ENCODE assay signal across 13 cellular contexts in the genomic region with DNA sequence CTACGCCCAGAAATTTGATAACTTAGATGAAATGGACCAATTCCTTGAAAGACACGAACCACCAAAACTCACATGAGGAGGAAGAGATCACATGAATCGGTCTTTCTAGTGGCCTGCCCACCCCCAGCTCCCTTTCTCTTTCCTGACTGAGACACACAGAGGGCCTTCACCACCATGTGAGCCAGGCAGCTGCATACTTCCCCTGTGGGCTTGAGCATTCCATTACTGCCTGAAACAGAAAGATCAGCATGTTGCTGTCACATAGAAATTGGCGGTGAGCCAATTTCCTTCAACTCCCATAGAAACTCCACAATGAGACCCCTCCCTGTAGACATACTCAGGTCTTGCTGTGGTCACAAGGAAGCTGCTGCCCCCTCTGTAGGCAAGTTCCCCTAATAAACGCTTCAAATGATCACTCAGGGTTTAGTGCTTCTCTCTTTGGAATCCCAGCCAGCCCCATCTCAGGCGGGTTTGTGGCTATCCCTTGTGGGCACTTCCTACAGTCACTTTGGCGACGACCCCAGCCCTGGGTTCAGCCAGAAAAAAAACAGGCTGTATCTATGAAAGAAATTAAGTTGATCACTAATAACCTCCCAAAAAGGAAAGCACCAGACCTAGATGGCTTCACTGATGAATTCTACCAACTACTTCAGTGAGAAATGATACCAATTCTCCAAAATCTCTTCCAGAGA.
DNase-seq lines count a peak whose midpoint lies in the region; ATAC-seq and TF ChIP-seq lines count a peak whose summit lies in the region.
"Had no signal": no experiment of that assay in that cellular context is flagged by ENCODE, and none has a peak within 500 bp of the region (broad histone marks: within the 10 kb centered on the region; RNA-seq: fewer than 3 reads in every experiment).

No MANE protein-coding gene starts in this region.

- intact Hi-C loops in left ventricle myocardium inferior (cut with micrococcal nuclease) = no loop called here
- intact Hi-C loops in activated CD4-positive, alpha-beta T cell treated with anti-CD3 and anti-CD28 coated beads for 36 hours (cut with DNase I, micrococcal nuclease) = no loop called here

- H3K4me1 ChIP-seq in SJCRH30 = no peaks in the 10 kb centered on the region; the same call in 1 of the 2 replicates
- peaks cover 12% of the 10 kb centered on the region for H3K4me1 ChIP-seq in left ventricle myocardium inferior

- H3K4me3 ChIP-seq in SJCRH30 (no peak overlapping the region), left ventricle myocardium inferior (no peak overlapping the region)

- H3K27ac Mint-ChIP-seq in stimulated activated naive B cell treated with anti-CD40 and anti-IgM and Interleukin-4, amounts not matched to agents 10 μg/mL and 1 μg/mL and 100 μg/mL, for 72 hours = peak overlapping the region; percentile 60
- H3K27ac Mint-ChIP-seq in activated CD4-positive, alpha-beta T cell treated with anti-CD3 and anti-CD28 coated beads for 36 hours = no peak overlapping the region
- H3K27ac Mint-ChIP-seq: activated CD8-positive, alpha-beta T cell treated with anti-CD3 and anti-CD28 coated beads, Interleukin-2, amount 10 ng/mL, durations not matched to agents 7 days and 5 days; T-helper 2 cell treated with Interferon-gamma antibody and Interleukin-4, amounts not matched to agents 5 μg/mL and 100 μg/mL, for 36 hours had no signal

- H3K36me3 Mint-ChIP-seq in stimulated activated naive B cell treated with anti-CD40 and anti-IgM and Interleukin-4, amounts not matched to agents 10 μg/mL and 1 μg/mL and 100 μg/mL, for 72 hours = peaks cover 38 to 73% of the 10 kb centered on the region in 2 donors
- H3K36me3 Mint-ChIP-seq in activated CD4-positive, alpha-beta T cell treated with anti-CD3 and anti-CD28 coated beads for 36 hours (ENCODE audit: low read depth) = peaks cover 31% of the 10 kb centered on the region

- peak; percentile 24 for DNase-seq in DMS 273 (lab: John Stamatoyannopoulos, UW; ENCODE audit: unreplicated experiment)
- DNase-seq in DMS 273 treated with DMSO at 0.1 percent for 48 hours (lab: John Stamatoyannopoulos, UW) = no peak
- peak; percentile 51 to 65 for DNase-seq in SJCRH30
- peak; percentile 11 for DNase-seq in left ventricle myocardium inferior
- no peak for DNase-seq in stimulated activated naive B cell treated with anti-CD40 and anti-IgM and Interleukin-4, amounts not matched to agents 10 μg/mL and 1 μg/mL and 100 μg/mL, for 72 hours
- DNase-seq in activated effector memory CD4-positive, alpha-beta T cell treated with anti-CD3 and anti-CD28 coated beads, Interleukin-2, amount 50 U/mL, for 16 hours = no peak
- no peak for DNase-seq in anterior cingulate cortex (lab: John Stamatoyannopoulos, UW)
- no peak for DNase-seq in activated CD4-positive, alpha-beta T cell treated with anti-CD3 and anti-CD28 coated beads for 36 hours
- DNase-seq: activated CD8-positive, alpha-beta T cell treated with anti-CD3 and anti-CD28 coated beads, Interleukin-2, amount 10 ng/mL, durations not matched to agents 7 days and 5 days; activated naive CD4-positive, alpha-beta T cell had no signal

- H3K36me3 ChIP-seq in SJCRH30 (no peaks in the 10 kb centered on the region), left ventricle myocardium inferior (peaks cover 4% of the 10 kb centered on the region)

- CTCF ChIA-PET in activated CD4-positive, alpha-beta T cell treated with anti-CD3 and anti-CD28 coated beads for 36 hours (lab: Charles Lee) = interaction anchor here (0.8 kb wide), 1 partner anchor 15 kb away, joined by 3 read pairs; no protein-coding TSS in a partner anchor

- no peak for TF ChIP-seq CTCF in left ventricle myocardium inferior (IDR thresholded peaks at IDR 0.05; ENCODE audit: borderline replicate concordance)

- peaks cover 28 to 56% of the 10 kb centered on the region in 2 donors for H3K4me1 Mint-ChIP-seq in stimulated activated naive B cell treated with anti-CD40 and anti-IgM and Interleukin-4, amounts not matched to agents 10 μg/mL and 1 μg/mL and 100 μg/mL, for 72 hours
- peaks cover 15% of the 10 kb centered on the region for H3K4me1 Mint-ChIP-seq in activated CD4-positive, alpha-beta T cell treated with anti-CD3 and anti-CD28 coated beads for 36 hours

- H3K27me3 ChIP-seq in SJCRH30 (no peaks in the 10 kb centered on the region), left ventricle myocardium inferior (ENCODE audit: low read depth) (no peaks in the 10 kb centered on the region)

- H3K27ac ChIP-seq in SJCRH30 (no peak overlapping the region), left ventricle myocardium inferior (replicated peaks) (no peak overlapping the region)
- H3K27ac ChIP-seq: 22Rv1 had no signal

- peak in 1 of 2 donors; percentile 6 for ATAC-seq in stimulated activated naive B cell treated with anti-CD40 and anti-IgM and Interleukin-4, amounts not matched to agents 10 μg/mL and 1 μg/mL and 100 μg/mL, for 72 hours (replicated peaks)
- ATAC-seq in activated CD4-positive, alpha-beta T cell treated with anti-CD3 and anti-CD28 coated beads for 36 hours = no peak
- ATAC-seq: activated CD8-positive, alpha-beta T cell treated with anti-CD3 and anti-CD28 coated beads, Interleukin-2, amount 10 ng/mL, durations not matched to agents 7 days and 5 days had no signal

- H3K4me3 Mint-ChIP-seq in stimulated activated naive B cell treated with anti-CD40 and anti-IgM and Interleukin-4, amounts not matched to agents 10 μg/mL and 1 μg/mL and 100 μg/mL, for 72 hours = no peak overlapping the region
- H3K4me3 Mint-ChIP-seq in activated CD4-positive, alpha-beta T cell treated with anti-CD3 and anti-CD28 coated beads for 36 hours = no peak overlapping the region
- H3K4me3 Mint-ChIP-seq: activated CD8-positive, alpha-beta T cell treated with anti-CD3 and anti-CD28 coated beads, Interleukin-2, amount 10 ng/mL, durations not matched to agents 7 days and 5 days; central memory CD8-positive, alpha-beta T cell; T-helper 2 cell treated with Interferon-gamma antibody and Interleukin-4, amounts not matched to agents 5 μg/mL and 100 μg/mL, for 36 hours had no signal

- no peaks in the 10 kb centered on the region for H3K27me3 Mint-ChIP-seq in stimulated activated naive B cell treated with anti-CD40 and anti-IgM and Interleukin-4, amounts not matched to agents 10 μg/mL and 1 μg/mL and 100 μg/mL, for 72 hours
- H3K27me3 Mint-ChIP-seq in activated CD4-positive, alpha-beta T cell treated with anti-CD3 and anti-CD28 coated beads for 36 hours = no peaks in the 10 kb centered on the region
- H3K27me3 Mint-ChIP-seq: central memory CD8-positive, alpha-beta T cell had no signal

- POLR2A ChIA-PET in activated CD4-positive, alpha-beta T cell treated with anti-CD3 and anti-CD28 coated beads for 36 hours (lab: Charles Lee) = no interaction called here

- H3K9me3 ChIP-seq in SJCRH30 (replicated peaks) (peaks cover 3% of the 10 kb centered on the region; the same call in 1 of the 2 replicates), left ventricle myocardium inferior (replicated peaks) (peaks cover 44% of the 10 kb centered on the region)

- H3K9me3 Mint-ChIP-seq in stimulated activated naive B cell treated with anti-CD40 and anti-IgM and Interleukin-4, amounts not matched to agents 10 μg/mL and 1 μg/mL and 100 μg/mL, for 72 hours = peaks cover 24 to 25% of the 10 kb centered on the region in 2 donors
- H3K9me3 Mint-ChIP-seq in activated CD4-positive, alpha-beta T cell treated with anti-CD3 and anti-CD28 coated beads for 36 hours (ENCODE audit: low read depth) = peaks cover 31% of the 10 kb centered on the region

Comparison
In these comparisons a context has a peak if more than half of its experiments do, and no peak if none do; other contexts are left out.
1. DNase-seq: peak in DMS 273 (single experiment), SJCRH30 (2 of 2) and left ventricle myocardium inferior (single experiment); none in DMS 273 treated with DMSO at 0.1 percent for 48 hours (single experiment), stimulated activated naive B cell treated with anti-CD40 and anti-IgM and Interleukin-4, amounts not matched to agents 10 μg/mL and 1 μg/mL and 100 μg/mL, for 72 hours (single experiment), activated effector memory CD4-positive, alpha-beta T cell treated with anti-CD3 and anti-CD28 coated beads, Interleukin-2, amount 50 U/mL, for 16 hours (single experiment), anterior cingulate cortex (0 of 58) and activated CD4-positive, alpha-beta T cell treated with anti-CD3 and anti-CD28 coated beads for 36 hours (single experiment).